In genomic region chr2:55962910-55963309, GRCh38 we compare ENCODE assay signal across 26 cellular contexts. TPM values are rescaled to one million over a fixed set of nuclear protein-coding genes. Genes with fewer than 3 reads are reported as not detected.
"Had no signal": no experiment of that assay in that cellular context is flagged by ENCODE, and none has a peak within 500 bp of the region (broad histone marks: within the 10 kb centered on the region; RNA-seq: fewer than 3 reads in every experiment).

No MANE protein-coding gene starts in this region.

- H3K4me1 ChIP-seq: colonic mucosa, left lung had no signal

- H3K27me3 ChIP-seq: colonic mucosa, esophagus squamous epithelium, foreskin keratinocyte, gastroesophageal sphincter, heart left ventricle, hepatocyte, left lung had no signal

- FAIRE-seq: endometrium had no signal

- H3K36me3 Mint-ChIP-seq: memory B cell; naive thymus-derived CD4-positive, alpha-beta T cell had no signal

- H3K4me3 ChIP-seq: colonic mucosa, dorsolateral prefrontal cortex, esophagus squamous epithelium, gastroesophageal sphincter, heart left ventricle, hepatocyte, left lung, lower lobe of right lung had no signal

- H3K4me3 Mint-ChIP-seq: dendritic cell treated with granulocyte-macrophage colony-stimulating factor and Interleukin-4, amounts not matched to agents 40 ng/mL and 50 ng/mL, for 4 days; effector memory CD8-positive, alpha-beta T cell; endodermal cell; memory B cell; naive thymus-derived CD4-positive, alpha-beta T cell had no signal

- DNase-seq: cerebellar nuclear complex; colonic mucosa; cortex of kidney; dorsolateral prefrontal cortex; effector CD8-positive, alpha-beta T cell; effector memory CD8-positive, alpha-beta T cell; endodermal cell; erythroblast; esophagus squamous epithelium; foreskin keratinocyte; heart left ventricle; hypothalamus; left cardiac atrium; left lung; left ventricle myocardium superior; lower lobe of right lung; mesendoderm; midbrain; naive thymus-derived CD4-positive, alpha-beta T cell had no signal

- H2AFZ ChIP-seq: hepatocyte had no signal

- H3K27ac ChIP-seq: colonic mucosa, dorsolateral prefrontal cortex, epithelial cell of prostate, esophagus squamous epithelium, foreskin keratinocyte, gastroesophageal sphincter, heart left ventricle, hepatocyte, left lung, lower lobe of right lung had no signal

- H3K9me3 Mint-ChIP-seq: dendritic cell treated with granulocyte-macrophage colony-stimulating factor and Interleukin-4, amounts not matched to agents 40 ng/mL and 50 ng/mL, for 4 days; endodermal cell; memory B cell had no signal

- H3K27ac Mint-ChIP-seq: dendritic cell treated with granulocyte-macrophage colony-stimulating factor and Interleukin-4, amounts not matched to agents 40 ng/mL and 50 ng/mL, for 4 days; effector memory CD8-positive, alpha-beta T cell; endodermal cell; memory B cell; naive thymus-derived CD4-positive, alpha-beta T cell had no signal

- H3K4me1 Mint-ChIP-seq: memory B cell; naive thymus-derived CD4-positive, alpha-beta T cell had no signal

- H3K79me2 ChIP-seq: hepatocyte had no signal

- H3K27me3 Mint-ChIP-seq: effector memory CD8-positive, alpha-beta T cell had no signal

- ATAC-seq: effector memory CD8-positive, alpha-beta T cell; esophagus mucosa; foreskin keratinocyte; gastroesophageal sphincter; heart left ventricle; left cardiac atrium; left lung; left ventricle myocardium superior; lower lobe of right lung; naive thymus-derived CD4-positive, alpha-beta T cell had no signal

- H3K36me3 ChIP-seq: colonic mucosa, esophagus squamous epithelium, gastroesophageal sphincter, heart left ventricle, left lung, lower lobe of right lung had no signal

- H3K9me3 ChIP-seq: colonic mucosa, esophagus squamous epithelium, gastroesophageal sphincter, heart left ventricle, left lung, lower lobe of right lung had no signal

- H3K4me2 ChIP-seq: hepatocyte had no signal

RNA-seq across cellular contexts. Expression of gene EFEMP1, which starts 39.3 kb away (rescaled TPM):
- total RNA-seq: naive thymus-derived CD4-positive, alpha-beta T cell had no signal
